Comparison of ENCODE assay signal across 23 cellular contexts in the genomic region with DNA sequence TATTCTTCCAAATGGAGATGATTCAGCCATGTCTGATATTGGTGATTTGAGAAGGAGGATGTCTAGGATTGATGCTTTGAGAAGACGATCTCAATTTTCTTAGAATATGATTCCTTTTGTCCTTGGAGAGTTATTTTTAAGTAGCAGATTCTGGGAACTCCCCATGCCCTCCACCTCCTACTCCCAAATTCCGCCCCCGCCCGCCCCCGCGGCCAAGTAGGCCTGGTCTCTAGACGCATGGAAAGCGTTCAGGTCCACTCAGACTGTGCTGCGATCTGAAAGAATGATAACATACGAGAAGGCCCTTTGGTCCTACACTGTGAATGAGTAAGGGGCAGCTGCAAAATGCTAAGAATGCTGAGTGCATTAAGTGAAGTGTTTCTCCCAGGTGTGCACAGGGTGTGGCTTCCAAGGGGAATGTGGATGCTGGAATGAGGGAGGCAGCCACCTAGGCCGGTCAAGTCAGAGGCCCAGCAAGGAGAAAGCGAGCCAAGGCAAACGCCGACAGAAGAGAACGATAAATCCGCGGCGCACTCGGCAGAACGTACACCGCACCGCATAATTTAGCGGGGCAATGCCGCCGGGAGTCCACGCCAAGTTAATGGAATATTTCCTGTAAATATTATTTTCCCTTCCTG.
"Had no signal": no experiment of that assay in that cellular context is flagged by ENCODE, and none has a peak within 500 bp of the region (broad histone marks: within the 10 kb centered on the region; RNA-seq: fewer than 3 reads in every experiment).

No MANE protein-coding gene starts in this region.

- H3K4me3 Mint-ChIP-seq: activated CD8-positive, alpha-beta T cell treated with anti-CD3 and anti-CD28 coated beads, Interleukin-2, amount 10 ng/mL, durations not matched to agents 7 days and 5 days; activated T-helper 1 cell treated with anti-CD3 and anti-CD28 coated beads, Interleukin-12 subunit alpha, Interleukin-12 subunit beta, Interleukin-2, Interleukin-4 antibody, amounts not matched to agents 30 ng/mL and 10 ng/mL and 1 ng/mL, durations not matched to agents 14 hours and 24 hours and 36 hours; central memory CD8-positive, alpha-beta T cell; effector memory CD8-positive, alpha-beta T cell; neural crest cell; stimulated activated naive B cell treated with anti-CD40 and anti-IgM and Interleukin-4, amounts not matched to agents 10 μg/mL and 1 μg/mL and 100 μg/mL, for 72 hours; T-helper 2 cell treated with Interferon-gamma antibody and Interleukin-4, amounts not matched to agents 5 μg/mL and 100 μg/mL, for 36 hours had no signal

- H3K36me3 Mint-ChIP-seq: activated naive CD4-positive, alpha-beta T cell treated with anti-CD3 and anti-CD28 coated beads, Interleukin-2, amount 50 U/mL, for 72 hours; stimulated activated naive B cell treated with anti-CD40 and anti-IgM and Interleukin-4, amounts not matched to agents 10 μg/mL and 1 μg/mL and 100 μg/mL, for 72 hours had no signal

- DNase-seq: activated CD4-positive, alpha-beta T cell treated with anti-CD3 and anti-CD28 coated beads, Interleukin-2, amount 50 U/mL, for 1 hour; activated CD4-positive, CD25-positive, alpha-beta regulatory T cell treated with anti-CD3 and anti-CD28 coated beads, Interleukin-2, amount 50 U/mL, for 72 hours; activated CD8-positive, alpha-beta T cell treated with anti-CD3 and anti-CD28 coated beads, Interleukin-2, amount 10 ng/mL, durations not matched to agents 7 days and 5 days; activated gamma-delta T cell; aorta; dorsolateral prefrontal cortex; effector memory CD8-positive, alpha-beta T cell; hypothalamus; left colon; mammary epithelial cell; occipital lobe; SK-N-SH; stimulated activated CD4-positive, alpha-beta T cell treated with anti-CD3 and anti-CD28 coated beads, Interleukin-2, amount 100 ng/mL, for 48 hours; stimulated activated CD8-positive, alpha-beta memory T cell treated with anti-CD3 and anti-CD28 coated beads, Interleukin-4, amount 100 ng/mL, for 48 hours; stimulated activated naive B cell treated with anti-CD40 and anti-IgM and Interleukin-4, amounts not matched to agents 10 μg/mL and 1 μg/mL and 100 μg/mL, for 72 hours; transverse colon had no signal

- H3K27me3 ChIP-seq: dorsolateral prefrontal cortex, transverse colon had no signal

- H3K9me3 ChIP-seq: SK-N-SH, transverse colon had no signal

- H3K4me1 Mint-ChIP-seq: central memory CD8-positive, alpha-beta T cell had no signal

- H3K9me3 Mint-ChIP-seq: activated naive CD4-positive, alpha-beta T cell treated with anti-CD3 and anti-CD28 coated beads, Interleukin-2, amount 50 U/mL, for 72 hours; activated T-helper 1 cell treated with anti-CD3 and anti-CD28 coated beads, Interleukin-12 subunit alpha, Interleukin-12 subunit beta, Interleukin-2, Interleukin-4 antibody, amounts not matched to agents 30 ng/mL and 10 ng/mL and 1 ng/mL, durations not matched to agents 14 hours and 24 hours and 36 hours; central memory CD8-positive, alpha-beta T cell; effector memory CD8-positive, alpha-beta T cell; neural crest cell; stimulated activated naive B cell treated with anti-CD40 and anti-IgM and Interleukin-4, amounts not matched to agents 10 μg/mL and 1 μg/mL and 100 μg/mL, for 72 hours; T-helper 2 cell treated with Interferon-gamma antibody and Interleukin-4, amounts not matched to agents 5 μg/mL and 100 μg/mL, for 36 hours had no signal

- H3K4me1 ChIP-seq: transverse colon had no signal

- H3K36me3 ChIP-seq: transverse colon had no signal

- H3K27me3 Mint-ChIP-seq: central memory CD8-positive, alpha-beta T cell had no signal

- H3K27ac Mint-ChIP-seq: activated CD8-positive, alpha-beta T cell treated with anti-CD3 and anti-CD28 coated beads, Interleukin-2, amount 10 ng/mL, durations not matched to agents 7 days and 5 days; activated naive CD4-positive, alpha-beta T cell treated with anti-CD3 and anti-CD28 coated beads, Interleukin-2, amount 50 U/mL, for 72 hours; activated T-helper 1 cell treated with anti-CD3 and anti-CD28 coated beads, Interleukin-12 subunit alpha, Interleukin-12 subunit beta, Interleukin-2, Interleukin-4 antibody, amounts not matched to agents 30 ng/mL and 10 ng/mL and 1 ng/mL, durations not matched to agents 14 hours and 24 hours and 36 hours; effector memory CD8-positive, alpha-beta T cell; stimulated activated naive B cell treated with anti-CD40 and anti-IgM and Interleukin-4, amounts not matched to agents 10 μg/mL and 1 μg/mL and 100 μg/mL, for 72 hours; T-helper 2 cell treated with Interferon-gamma antibody and Interleukin-4, amounts not matched to agents 5 μg/mL and 100 μg/mL, for 36 hours had no signal

- H3K27ac ChIP-seq: dorsolateral prefrontal cortex, transverse colon, VCaP had no signal

- H3K4me3 ChIP-seq: dorsolateral prefrontal cortex, transverse colon had no signal

- ATAC-seq: activated CD8-positive, alpha-beta T cell treated with anti-CD3 and anti-CD28 coated beads, Interleukin-2, amount 10 ng/mL, durations not matched to agents 7 days and 5 days; activated naive CD4-positive, alpha-beta T cell treated with anti-CD3 and anti-CD28 coated beads, Interleukin-2, amount 50 U/mL, for 72 hours; effector memory CD8-positive, alpha-beta T cell; esophagus mucosa; left colon; stimulated activated naive B cell treated with anti-CD40 and anti-IgM and Interleukin-4, amounts not matched to agents 10 μg/mL and 1 μg/mL and 100 μg/mL, for 72 hours had no signal
